Comparison of ENCODE assay signal across 31 cellular contexts in the genomic region with DNA sequence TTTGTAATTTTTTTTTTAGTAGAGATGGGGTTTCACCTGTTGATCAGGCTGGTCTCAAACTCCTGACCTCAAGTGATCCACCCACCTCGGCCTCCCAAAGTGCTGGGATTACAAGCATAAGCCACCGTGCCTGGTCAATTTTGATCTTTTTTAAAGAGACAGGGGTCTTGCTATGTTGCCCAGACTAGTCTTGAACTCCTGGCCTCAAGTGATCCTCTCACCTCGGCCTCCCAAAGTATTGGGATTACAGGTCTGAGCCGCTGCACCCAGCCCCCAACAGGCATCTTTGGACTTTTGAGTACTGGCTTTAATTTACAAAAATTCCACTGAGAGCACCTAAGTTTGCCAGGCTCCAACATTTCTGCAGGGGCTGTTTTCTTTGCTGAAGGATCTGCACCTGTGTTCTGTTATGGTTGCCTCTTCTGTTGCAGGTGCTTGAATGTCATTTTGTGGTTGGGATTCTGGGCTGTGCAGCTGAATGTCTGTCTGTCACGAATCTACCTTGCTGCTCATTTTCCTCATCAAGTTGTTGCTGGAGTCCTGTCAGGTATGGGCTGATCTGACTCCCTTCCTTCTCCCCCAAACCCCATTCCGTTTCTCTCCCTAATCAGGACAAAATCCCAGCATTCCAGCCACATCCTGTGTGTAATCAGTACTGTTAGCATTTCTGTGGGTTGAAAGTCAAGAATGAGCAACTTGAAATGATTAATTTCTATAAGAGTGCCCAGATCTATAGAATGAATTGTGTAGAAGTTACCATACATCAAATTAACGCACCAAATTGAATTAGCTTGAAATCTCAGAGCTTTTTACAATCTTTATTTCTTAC. TPM values are rescaled to one million over a fixed set of nuclear protein-coding genes. Genes with fewer than 3 reads are reported as not detected.
A peak's percentile ranks its signal among the peaks of the same experiment; 100 is the strongest.
DNase-seq lines count a peak whose midpoint lies in the region; ATAC-seq and TF ChIP-seq lines count a peak whose summit lies in the region.
"Had no signal": no experiment of that assay in that cellular context is flagged by ENCODE, and none has a peak within 500 bp of the region (broad histone marks: within the 10 kb centered on the region; RNA-seq: fewer than 3 reads in every experiment).

No MANE protein-coding gene starts in this region.

- H3K4ac ChIP-seq in mesenchymal stem cell (ENCODE audit: low read depth in 1 of 2, low read length in 2 of 2): no peak overlapping the region

- H3F3A ChIP-seq in DOHH2 (ENCODE audit: control insufficient read depth, insufficient read depth): no peaks in the 10 kb centered on the region

- H4K91ac ChIP-seq in mesenchymal stem cell (ENCODE audit: low read length): no peak overlapping the region

- H3K4me1 Mint-ChIP-seq in activated T-cell treated with anti-CD3 and anti-CD28 coated beads, Interleukin-2, amount 50 U/mL, for 4 hours (ENCODE audit: low read depth): no peaks in the 10 kb centered on the region
- H3K4me1 Mint-ChIP-seq: activated CD4-positive, alpha-beta memory T cell treated with anti-CD3 and anti-CD28 coated beads, Interleukin-2, amount 10 ng/mL, durations not matched to agents 7 days and 5 days; endodermal cell; neural progenitor cell had no signal

- H3K4me1 ChIP-seq in DOHH2 (ENCODE audit: control insufficient read depth, low read length): peaks cover 19% of the 10 kb centered on the region
- no peaks in the 10 kb centered on the region for H3K4me1 ChIP-seq in RWPE2 (ENCODE audit: insufficient read depth, poor library complexity, severe bottlenecking)
- no peaks in the 10 kb centered on the region for H3K4me1 ChIP-seq in mesenchymal stem cell (ENCODE audit: control insufficient read depth, insufficient read depth, low read depth, low read length)
- H3K4me1 ChIP-seq: neural progenitor cell, suprapubic skin had no signal

- H3K79me2 ChIP-seq in DOHH2 (ENCODE audit: control insufficient read depth, low read length): no peaks in the 10 kb centered on the region
- H3K79me2 ChIP-seq: hepatocyte had no signal

- H2BK12ac ChIP-seq in mesenchymal stem cell (ENCODE audit: low read length in 2 of 2): no peak overlapping the region

- no peak overlapping the region for H2BK5ac ChIP-seq in mesenchymal stem cell (ENCODE audit: low read depth, low read length, poor library complexity, severe bottlenecking)

- H3K4me2 ChIP-seq in DOHH2 (ENCODE audit: low read length): peak overlapping the region; percentile 22
- no peak overlapping the region for H3K4me2 ChIP-seq in mesenchymal stem cell (ENCODE audit: low read length, poor library complexity, severe bottlenecking)
- H3K4me2 ChIP-seq: hepatocyte, neural progenitor cell, SK-N-SH had no signal

- H3K9me3 ChIP-seq in DOHH2 (ENCODE audit: control insufficient read depth, insufficient read depth, low read length) (no peaks in the 10 kb centered on the region), RWPE2 (ENCODE audit: severe bottlenecking) (no peaks in the 10 kb centered on the region), mesenchymal stem cell (ENCODE audit: control insufficient read depth, low read length) (no peaks in the 10 kb centered on the region)
- H3K9me3 ChIP-seq: SK-N-SH, suprapubic skin had no signal

- peaks cover 19% of the 10 kb centered on the region for H3K27me3 Mint-ChIP-seq in activated T-cell treated with anti-CD3 and anti-CD28 coated beads, Interleukin-2, amount 50 U/mL, for 4 hours (ENCODE audit: low read depth)
- H3K27me3 Mint-ChIP-seq: activated naive CD8-positive, alpha-beta T cell had no signal

- H3K14ac ChIP-seq in mesenchymal stem cell (ENCODE audit: low read length in 2 of 2): no peak overlapping the region

- DNase-seq in HS-5 (ENCODE audit: low read depth): peak; percentile 11
- DNase-seq in RWPE2 (ENCODE audit: low spot score): no peak
- peak; percentile 21 for DNase-seq in mesenchymal stem cell
- DNase-seq in activated T-cell treated with anti-CD3 and anti-CD28 coated beads, Interleukin-2, amount 50 U/mL, for 4 hours: no peak
- no peak for DNase-seq in NCI-H1436 treated with DMSO at 0.1 percent for 48 hours (lab: John Stamatoyannopoulos, UW)
- DNase-seq: activated CD4-positive, alpha-beta memory T cell treated with anti-CD3 and anti-CD28 coated beads, Interleukin-2, amount 10 ng/mL, durations not matched to agents 7 days and 5 days; activated CD4-positive, CD25-positive, alpha-beta regulatory T cell treated with anti-CD3 and anti-CD28 coated beads, Interleukin-2, amount 50 U/mL, for 72 hours; aorta; CD4-positive, alpha-beta T cell; central memory CD4-positive, alpha-beta T cell; endodermal cell; NCI-H1048; NCI-H2029; NCI-H345; right cardiac atrium; SK-N-SH; stimulated activated CD4-positive, alpha-beta T cell treated with anti-CD3 and anti-CD28 coated beads, Interleukin-12 subunit alpha, Interleukin-12 subunit beta, amount 100 ng/mL, for 4 hours; stimulated activated CD4-positive, alpha-beta T cell treated with anti-CD3 and anti-CD28 coated beads, Interleukin-4, amount 100 ng/mL, for 24 hours; stimulated activated naive CD4-positive, alpha-beta T cell had no signal

- H2AFZ ChIP-seq in mesenchymal stem cell (ENCODE audit: low read depth, low read length): no peak overlapping the region
- H2AFZ ChIP-seq: hepatocyte, neural progenitor cell had no signal

- no peak overlapping the region for H3K4me3 Mint-ChIP-seq in activated T-cell treated with anti-CD3 and anti-CD28 coated beads, Interleukin-2, amount 50 U/mL, for 4 hours
- H3K4me3 Mint-ChIP-seq: activated CD4-positive, alpha-beta memory T cell treated with anti-CD3 and anti-CD28 coated beads, Interleukin-2, amount 10 ng/mL, durations not matched to agents 7 days and 5 days; activated naive CD8-positive, alpha-beta T cell; CD4-positive, alpha-beta T cell; dendritic cell treated with granulocyte-macrophage colony-stimulating factor and Interleukin-4, amounts not matched to agents 40 ng/mL and 50 ng/mL, for 4 days; endodermal cell; neural progenitor cell; T-helper 1 cell treated with Interleukin-12 subunit alpha and Interleukin-12 subunit beta and Interleukin-4 antibody, amounts not matched to agents 30 μg/mL and 1 μg/mL, for 36 hours had no signal

- H3K27ac ChIP-seq in DOHH2 (ENCODE audit: low read depth, low read length): no peak overlapping the region
- H3K27ac ChIP-seq in RWPE2 (ENCODE audit: poor library complexity, severe bottlenecking): no peak overlapping the region
- H3K27ac ChIP-seq in mesenchymal stem cell (ENCODE audit: low read length, poor library complexity, severe bottlenecking): no peak overlapping the region
- H3K27ac ChIP-seq: hepatocyte, neural progenitor cell, suprapubic skin had no signal

- no peak overlapping the region for H3K23ac ChIP-seq in mesenchymal stem cell (ENCODE audit: low read length in 2 of 2)

- H3K9ac ChIP-seq in mesenchymal stem cell (ENCODE audit: low read length): no peak overlapping the region
- H3K9ac ChIP-seq: neural progenitor cell, SK-N-SH had no signal

- no peaks in the 10 kb centered on the region for H3K79me1 ChIP-seq in mesenchymal stem cell (replicated peaks; ENCODE audit: low read length, poor library complexity, severe bottlenecking)

- H4K8ac ChIP-seq in mesenchymal stem cell (ENCODE audit: low read length): no peak overlapping the region

- H3K18ac ChIP-seq in mesenchymal stem cell (ENCODE audit: low read depth in 1 of 2, low read length in 2 of 2): no peak overlapping the region

- WGBS in mesenchymal stem cell: 93% methylated on average over 5 of the region's 7 CpGs

- H2AK5ac ChIP-seq in mesenchymal stem cell (ENCODE audit: low read length, severe bottlenecking): no peak overlapping the region

- H4K20me1 ChIP-seq in DOHH2 (ENCODE audit: control insufficient read depth, insufficient read depth, low read depth, low read length): no peaks in the 10 kb centered on the region

- TF ChIP-seq CTCF in DOHH2 (IDR thresholded peaks at IDR 0.05; ENCODE audit: low read depth, low read length, poor library complexity, severe bottlenecking): no peak
- no peak for TF ChIP-seq CTCF in RWPE2 (IDR thresholded peaks at IDR 0.05; ENCODE audit: poor library complexity, severe bottlenecking)

- H3K36me3 ChIP-seq in DOHH2 (ENCODE audit: control insufficient read depth, low read length) (no peaks in the 10 kb centered on the region), RWPE2 (ENCODE audit: low read depth) (no peaks in the 10 kb centered on the region), mesenchymal stem cell (ENCODE audit: control insufficient read depth in 1 of 2, insufficient read depth in 2 of 2, low read depth in 1 of 2, low read length in 2 of 2) (no peaks in the 10 kb centered on the region)
- H3K36me3 ChIP-seq: neural progenitor cell, suprapubic skin had no signal

- peaks cover 7% of the 10 kb centered on the region; the same call in 1 of the 2 replicates for H3K27me3 ChIP-seq in DOHH2 (ENCODE audit: control insufficient read depth, low read length)
- no peaks in the 10 kb centered on the region for H3K27me3 ChIP-seq in RWPE2 (ENCODE audit: insufficient read depth, poor library complexity, severe bottlenecking)
- H3K27me3 ChIP-seq in mesenchymal stem cell (ENCODE audit: control insufficient read depth in 1 of 2, insufficient read depth in 1 of 2, low read length in 2 of 2): peaks cover 36 to 57% of the 10 kb centered on the region in 2 experiments
- H3K27me3 ChIP-seq: neural progenitor cell had no signal

- H3K4me3 ChIP-seq in DOHH2 (ENCODE audit: low read length): no peak overlapping the region
- H3K4me3 ChIP-seq in RWPE2 (ENCODE audit: severe bottlenecking): no peak overlapping the region
- no peak overlapping the region for H3K4me3 ChIP-seq in mesenchymal stem cell (ENCODE audit: insufficient read depth in 1 of 2, low read depth in 1 of 2, low read length in 2 of 2)
- H3K4me3 ChIP-seq: hepatocyte, neural progenitor cell, suprapubic skin had no signal

- no peaks in the 10 kb centered on the region for H3K9me3 Mint-ChIP-seq in activated T-cell treated with anti-CD3 and anti-CD28 coated beads, Interleukin-2, amount 50 U/mL, for 4 hours
- H3K9me3 Mint-ChIP-seq: activated CD4-positive, alpha-beta memory T cell treated with anti-CD3 and anti-CD28 coated beads, Interleukin-2, amount 10 ng/mL, durations not matched to agents 7 days and 5 days; CD4-positive, alpha-beta T cell; dendritic cell treated with granulocyte-macrophage colony-stimulating factor and Interleukin-4, amounts not matched to agents 40 ng/mL and 50 ng/mL, for 4 days; endodermal cell; neural progenitor cell; T-helper 1 cell treated with Interleukin-12 subunit alpha and Interleukin-12 subunit beta and Interleukin-4 antibody, amounts not matched to agents 30 μg/mL and 1 μg/mL, for 36 hours had no signal

- H3K36me3 Mint-ChIP-seq in activated T-cell treated with anti-CD3 and anti-CD28 coated beads, Interleukin-2, amount 50 U/mL, for 4 hours (ENCODE audit: insufficient read depth): no peaks in the 10 kb centered on the region
- H3K36me3 Mint-ChIP-seq: activated naive CD8-positive, alpha-beta T cell; neural progenitor cell had no signal

- no peaks in the 10 kb centered on the region for H3K9me2 ChIP-seq in DOHH2 (replicated peaks; ENCODE audit: control insufficient read depth, low read length)
- H3K9me2 ChIP-seq: SK-N-SH had no signal

- ATAC-seq in RWPE2 (ENCODE audit: low read depth): peak; percentile 27; the same call in 1 of the 3 replicates
- no peak for ATAC-seq in HG02840 (IDR thresholded peaks at IDR 0.05; ENCODE audit: low FRiP score, unreplicated experiment)
- no peak for ATAC-seq in activated T-cell treated with anti-CD3 and anti-CD28 coated beads, Interleukin-2, amount 50 U/mL, for 4 hours
- ATAC-seq: esophagus mucosa, right cardiac atrium had no signal

- H2BK120ac ChIP-seq in mesenchymal stem cell (ENCODE audit: low read depth, low read length): no peak overlapping the region

- H2BK15ac ChIP-seq in mesenchymal stem cell (ENCODE audit: low read depth, poor library complexity, severe bottlenecking): no peak overlapping the region

RNA-seq across cellular contexts. Expression of a gene that starts 8.5 kb away (rescaled TPM):
- not detected for polyA plus RNA-seq in mesenchymal stem cell (2013, experiment 1 of 2)
- not detected for polyA plus RNA-seq in mesenchymal stem cell (2013, experiment 2 of 2)
- total RNA-seq in activated T-cell treated with anti-CD3 and anti-CD28 coated beads, Interleukin-2, amount 50 U/mL, for 4 hours: under 1 TPM in 1 of 3 donors, not detected in 2; 0.08 TPM
- total RNA-seq: activated CD4-positive, alpha-beta memory T cell treated with anti-CD3 and anti-CD28 coated beads, Interleukin-2, amount 10 ng/mL, durations not matched to agents 7 days and 5 days; aorta; CD4-positive, alpha-beta T cell; endodermal cell; esophagus mucosa; frontal cortex; LHCN-M2; right cardiac atrium; suprapubic skin; ureter had no signal
- polyA plus RNA-seq: right cardiac atrium, SK-N-SH had no signal

RNA-seq across cellular contexts. Expression of a gene that starts 55.2 kb away (rescaled TPM):
- polyA plus RNA-seq in mesenchymal stem cell (2013, experiment 1 of 2): 35.7 TPM
- 36.6 TPM for polyA plus RNA-seq in mesenchymal stem cell (2013, experiment 2 of 2)
- 100 to 1,000 TPM; 130 to 159 (median 141) TPM for total RNA-seq in activated T-cell treated with anti-CD3 and anti-CD28 coated beads, Interleukin-2, amount 50 U/mL, for 4 hours

RNA-seq across cellular contexts. Expression of a gene that starts 58.1 kb away (rescaled TPM):
- polyA plus RNA-seq in mesenchymal stem cell (2013, experiment 1 of 2): 0.12 TPM
- 0.08 TPM for polyA plus RNA-seq in mesenchymal stem cell (2013, experiment 2 of 2)
- total RNA-seq in activated T-cell treated with anti-CD3 and anti-CD28 coated beads, Interleukin-2, amount 50 U/mL, for 4 hours: 1 to 10 TPM; 2.1 to 2.6 (median 2.2) TPM

Comparison
In these comparisons a context has a peak if more than half of its experiments do, and no peak if none do; other contexts are left out.
1. DNase-seq: peak in HS-5 (single experiment) and mesenchymal stem cell (single experiment); none in RWPE2 (single experiment), activated T-cell treated with anti-CD3 and anti-CD28 coated beads, Interleukin-2, amount 50 U/mL, for 4 hours (single experiment) and NCI-H1436 treated with DMSO at 0.1 percent for 48 hours (single experiment).